In genomic region chr14:94045563-94046345, GRCh38 we compare ENCODE assay signal across 26 cellular contexts. TPM values are rescaled to one million over a fixed set of nuclear protein-coding genes. Genes with fewer than 3 reads are reported as not detected.
DNase-seq lines count a peak whose midpoint lies in the region; ATAC-seq and TF ChIP-seq lines count a peak whose summit lies in the region.
"Had no signal": no experiment of that assay in that cellular context is flagged by ENCODE, and none has a peak within 500 bp of the region (broad histone marks: within the 10 kb centered on the region; RNA-seq: fewer than 3 reads in every experiment).

No MANE protein-coding gene starts in this region.

- no peak for TF ChIP-seq CTCF in CD4-positive, alpha-beta T cell (IDR thresholded peaks at IDR 0.05)
- no peak for TF ChIP-seq CTCF in body of pancreas (IDR thresholded peaks at IDR 0.05)

- H3K27me3 ChIP-seq in CD4-positive, CD25-positive, alpha-beta regulatory T cell (ENCODE audit: control insufficient read depth, insufficient read depth, low read length), result no peaks in the 10 kb centered on the region
- no peaks in the 10 kb centered on the region for H3K27me3 ChIP-seq in CD4-positive, alpha-beta T cell (ENCODE audit: control insufficient read depth, insufficient read depth, low read length)
- H3K27me3 ChIP-seq in body of pancreas, result no peaks in the 10 kb centered on the region
- H3K27me3 ChIP-seq: SJCRH30 had no signal

- no peaks in the 10 kb centered on the region for H3K9me3 ChIP-seq in CD4-positive, CD25-positive, alpha-beta regulatory T cell (ENCODE audit: control insufficient read depth in 2 of 2, low read length in 2 of 2)
- no peaks in the 10 kb centered on the region for H3K9me3 ChIP-seq in CD4-positive, alpha-beta T cell (ENCODE audit: control insufficient read depth, low read length)
- no peaks in the 10 kb centered on the region for H3K9me3 ChIP-seq in body of pancreas
- H3K9me3 ChIP-seq: left ventricle myocardium inferior, prostate gland, SJCRH30 had no signal

- ATAC-seq in CD4-positive, CD25-positive, alpha-beta regulatory T cell (ENCODE audit: low read depth in 2 of 2), result no peak
- no peak for ATAC-seq in CD4-positive, alpha-beta T cell (ENCODE audit: poor library complexity)
- ATAC-seq in body of pancreas, result no peak
- ATAC-seq: Panc1, T-cell had no signal

- CTCF ChIA-PET in CD4-positive, alpha-beta T cell (lab: Charles Lee), result no interaction called here

- intact Hi-C loops in CD4-positive, alpha-beta T cell (cut with DNase I, micrococcal nuclease), result no loop called here
- intact Hi-C loops in body of pancreas (cut with DNase I), result no loop called here
- intact Hi-C loops in posterior vena cava (cut with DNase I), result no loop called here

- H3K4me3 Mint-ChIP-seq in CD4-positive, CD25-positive, alpha-beta regulatory T cell, result no peak overlapping the region
- H3K4me3 Mint-ChIP-seq in CD4-positive, alpha-beta T cell, result no peak overlapping the region
- H3K4me3 Mint-ChIP-seq: dendritic cell treated with granulocyte-macrophage colony-stimulating factor and Interleukin-4, amounts not matched to agents 40 ng/mL and 50 ng/mL, for 4 days; T-cell had no signal

- POLR2A ChIA-PET in CD4-positive, alpha-beta T cell (lab: Charles Lee), result interaction anchor here (1.2 kb wide), 1 partner anchor 11 kb away, joined by 3 read pairs; no protein-coding TSS in a partner anchor

- no peak overlapping the region for H3K4me3 ChIP-seq in CD4-positive, CD25-positive, alpha-beta regulatory T cell (ENCODE audit: low read depth, low read length)
- no peak overlapping the region for H3K4me3 ChIP-seq in body of pancreas
- H3K4me3 ChIP-seq: left ventricle myocardium inferior, prostate gland, SJCRH30 had no signal

- peaks cover 0 to 2% (median 0%) of the 10 kb centered on the region in 7 donors for H3K9me3 Mint-ChIP-seq in CD4-positive, CD25-positive, alpha-beta regulatory T cell
- H3K9me3 Mint-ChIP-seq in CD4-positive, alpha-beta T cell, result no peaks in the 10 kb centered on the region
- H3K9me3 Mint-ChIP-seq: activated T-helper 2 cell treated with anti-CD3 and anti-CD28 coated beads, Interferon-gamma antibody, Interleukin-2, Interleukin-4, amounts not matched to agents 10 μg/mL and 5 μg/mL and 100 μg/mL, durations not matched to agents 14 hours and 24 hours and 36 hours; dendritic cell treated with granulocyte-macrophage colony-stimulating factor and Interleukin-4, amounts not matched to agents 40 ng/mL and 50 ng/mL, for 4 days; T-cell had no signal

- no peak overlapping the region for H3K27ac ChIP-seq in CD4-positive, CD25-positive, alpha-beta regulatory T cell (ENCODE audit: insufficient read depth, low read length, poor library complexity, severe bottlenecking)
- H3K27ac ChIP-seq in CD4-positive, alpha-beta T cell (ENCODE audit: low read depth, low read length), result no peak overlapping the region
- no peak overlapping the region for H3K27ac ChIP-seq in body of pancreas
- H3K27ac ChIP-seq: left ventricle myocardium inferior, prostate gland, SJCRH30 had no signal

- DNase-seq in CD4-positive, CD25-positive, alpha-beta regulatory T cell, result no peak
- peak in 1 of 10 experiments; percentile 14 for DNase-seq in CD4-positive, alpha-beta T cell
- DNase-seq in body of pancreas (peak in 3 of 4 donors; percentile 1 to 7 (median 2)), posterior vena cava (ENCODE audit: low spot score) (peak; percentile 46), 8988T (no peak), T-helper 2 cell (no peak), Ammon's horn (ENCODE audit: low spot score) (no peak)
- DNase-seq: AML-193; DMS79 treated with DMSO at 0.1 percent for 48 hours; HCEC 1CT; KBM-7; left ventricle myocardium inferior; MM.1S; NCI-H1417 treated with DMSO at 0.1 percent for 48 hours; NCI-H510A treated with DMSO at 0.1 percent for 48 hours; SJCRH30; stimulated activated CD4-positive, alpha-beta T cell treated with anti-CD3 and anti-CD28 coated beads, Interleukin-1b, Interleukin-23, amount 100 ng/mL, for 48 hours had no signal

- peaks cover 24% of the 10 kb centered on the region for H3K36me3 Mint-ChIP-seq in CD4-positive, CD25-positive, alpha-beta regulatory T cell
- peaks cover 75% of the 10 kb centered on the region for H3K36me3 Mint-ChIP-seq in CD4-positive, alpha-beta T cell (ENCODE audit: low read depth)

- H3K4me1 ChIP-seq in CD4-positive, CD25-positive, alpha-beta regulatory T cell (ENCODE audit: control insufficient read depth, insufficient read depth, low read length, poor library complexity, severe bottlenecking), result no peaks in the 10 kb centered on the region
- H3K4me1 ChIP-seq in body of pancreas, result no peaks in the 10 kb centered on the region
- H3K4me1 ChIP-seq: prostate gland, SJCRH30 had no signal

- H3K36me3 ChIP-seq in CD4-positive, CD25-positive, alpha-beta regulatory T cell (ENCODE audit: control insufficient read depth, insufficient read depth, low read length), result peaks cover 55% of the 10 kb centered on the region
- H3K36me3 ChIP-seq in body of pancreas (replicated peaks in 1 of 2; ENCODE audit: insufficient read depth in 1 of 2, low read depth in 2 of 2), result peaks cover 3 to 33% of the 10 kb centered on the region in 2 donors

- TF ChIP-seq POLR2A in body of pancreas (IDR thresholded peaks at IDR 0.05), result no peak

- no peaks in the 10 kb centered on the region for H3K4me1 Mint-ChIP-seq in CD4-positive, CD25-positive, alpha-beta regulatory T cell
- no peaks in the 10 kb centered on the region for H3K4me1 Mint-ChIP-seq in CD4-positive, alpha-beta T cell (ENCODE audit: low read depth)

- WGBS in body of pancreas, 2 donors, result 88 to 89% methylated on average over 18 to 19 of the region's 19 CpGs

- peak overlapping the region in 2 of 3 donors; percentile 26 to 62 for H3K27ac Mint-ChIP-seq in CD4-positive, CD25-positive, alpha-beta regulatory T cell
- peak overlapping the region; percentile 3 for H3K27ac Mint-ChIP-seq in CD4-positive, alpha-beta T cell
- H3K27ac Mint-ChIP-seq: activated T-helper 2 cell treated with anti-CD3 and anti-CD28 coated beads, Interferon-gamma antibody, Interleukin-2, Interleukin-4, amounts not matched to agents 10 μg/mL and 5 μg/mL and 100 μg/mL, durations not matched to agents 14 hours and 24 hours and 36 hours; dendritic cell treated with granulocyte-macrophage colony-stimulating factor and Interleukin-4, amounts not matched to agents 40 ng/mL and 50 ng/mL, for 4 days had no signal

- no peaks in the 10 kb centered on the region for H3K27me3 Mint-ChIP-seq in CD4-positive, CD25-positive, alpha-beta regulatory T cell
- no peaks in the 10 kb centered on the region for H3K27me3 Mint-ChIP-seq in CD4-positive, alpha-beta T cell
- H3K27me3 Mint-ChIP-seq: dendritic cell treated with granulocyte-macrophage colony-stimulating factor and Interleukin-4, amounts not matched to agents 40 ng/mL and 50 ng/mL, for 4 days; T-cell had no signal

RNA-seq across cellular contexts. Expression of gene OTUB2, which starts 19.6 kb away (rescaled TPM):
- total RNA-seq in CD4-positive, CD25-positive, alpha-beta regulatory T cell, result 0.25 TPM
- polyA plus RNA-seq in CD4-positive, CD25-positive, alpha-beta regulatory T cell, result under 1 TPM in 3 of 4 donors, not detected in 1; 0.33 to 0.46 (median 0.41) TPM
- not detected for total RNA-seq in CD4-positive, alpha-beta T cell
- total RNA-seq in body of pancreas, result 1 to 10 TPM in 1 of 2 donors, under 1 TPM in 1; 0.33 to 1.8 TPM
- total RNA-seq in posterior vena cava, result 1 to 10 TPM in 1 of 2 donors, under 1 TPM in 1; 0.37 to 1.2 TPM

RNA-seq across cellular contexts. Expression of gene DDX24, which starts 35.2 kb away (rescaled TPM):
- total RNA-seq in CD4-positive, CD25-positive, alpha-beta regulatory T cell, result 518 TPM
- polyA plus RNA-seq in CD4-positive, CD25-positive, alpha-beta regulatory T cell, result 100 to 1,000 TPM; 221 to 279 (median 244) TPM
- 100 to 1,000 TPM; 678 to 711 TPM for total RNA-seq in CD4-positive, alpha-beta T cell
- total RNA-seq in body of pancreas (10 to 100 TPM; 48.0 to 95.6 TPM), posterior vena cava (100 to 1,000 TPM; 166 to 175 TPM)

RNA-seq across cellular contexts. Expression of gene IFI27L1, which starts 35.4 kb away (rescaled TPM):
- total RNA-seq in CD4-positive, CD25-positive, alpha-beta regulatory T cell, result 12.0 TPM
- polyA plus RNA-seq in CD4-positive, CD25-positive, alpha-beta regulatory T cell, result 10 to 100 TPM in 2 of 4 donors, 1 to 10 TPM in 2; 5.8 to 11.2 (median 9.9) TPM
- 10 to 100 TPM; 14.1 to 14.3 TPM for total RNA-seq in CD4-positive, alpha-beta T cell
- total RNA-seq in body of pancreas (1 to 10 TPM; 3.4 to 5.6 TPM), posterior vena cava (10 to 100 TPM; 11.2 to 21.7 TPM)

RNA-seq across cellular contexts. Expression of gene CCDC197, which starts 48.7 kb away (rescaled TPM):
- not detected for total RNA-seq in CD4-positive, CD25-positive, alpha-beta regulatory T cell
- not detected for polyA plus RNA-seq in CD4-positive, CD25-positive, alpha-beta regulatory T cell
- total RNA-seq in CD4-positive, alpha-beta T cell, result not detected
- total RNA-seq in body of pancreas, result not detected
- not detected for total RNA-seq in posterior vena cava
- total RNA-seq: bronchial epithelial cell, prostate gland, SJCRH30, skeletal muscle tissue, T-cell, temporal lobe had no signal
- polyA plus RNA-seq: adipose tissue had no signal

Comparison
In these comparisons a context has a peak if more than half of its experiments do, and no peak if none do; other contexts are left out.
1. DNase-seq: peak in body of pancreas (3 of 4) and posterior vena cava (single experiment); none in CD4-positive, CD25-positive, alpha-beta regulatory T cell (0 of 3), 8988T (single experiment), T-helper 2 cell (0 of 5) and Ammon's horn (single experiment).